In the genomic region with DNA sequence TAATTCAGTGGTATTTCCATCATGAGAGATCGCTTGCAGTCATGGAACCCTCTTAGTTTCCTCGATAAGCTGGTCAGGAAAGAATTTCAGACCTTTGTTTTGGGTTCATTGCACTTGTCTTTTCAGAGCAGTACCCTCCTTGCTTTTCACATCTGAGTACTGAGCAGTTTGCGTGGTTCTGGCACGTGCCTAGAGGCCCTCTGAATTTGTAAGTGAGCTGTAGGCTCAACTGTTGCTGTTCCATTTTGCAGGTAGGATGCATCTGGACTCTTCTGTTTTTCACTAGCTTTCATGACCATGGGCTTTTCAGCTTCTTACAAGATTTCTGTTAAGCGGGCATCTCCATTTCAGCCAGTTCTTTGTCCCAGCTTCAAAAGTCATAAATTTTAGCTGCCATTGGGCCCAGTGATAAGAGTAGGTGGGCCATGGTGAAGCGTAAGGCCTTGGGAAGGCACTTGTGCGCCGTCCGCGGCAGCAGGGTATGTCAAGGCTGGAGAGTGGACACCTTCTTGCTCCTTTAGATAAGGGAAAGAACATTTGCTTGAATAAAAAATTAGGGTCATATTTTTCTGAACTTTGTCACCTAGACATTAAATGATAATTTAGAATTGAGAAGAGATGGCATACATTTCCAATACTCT, we compare ENCODE assay signal across 1 cellular context.
TF ChIP-seq lines count a peak whose summit lies in the region.

No MANE protein-coding gene starts in this region.

TF ChIP-seq in GM23338, 12 proteins besides CTCF, POLR2A, EP300 and RAD21 (continued from another document):
- TF ChIP-seq, protein P1, sequence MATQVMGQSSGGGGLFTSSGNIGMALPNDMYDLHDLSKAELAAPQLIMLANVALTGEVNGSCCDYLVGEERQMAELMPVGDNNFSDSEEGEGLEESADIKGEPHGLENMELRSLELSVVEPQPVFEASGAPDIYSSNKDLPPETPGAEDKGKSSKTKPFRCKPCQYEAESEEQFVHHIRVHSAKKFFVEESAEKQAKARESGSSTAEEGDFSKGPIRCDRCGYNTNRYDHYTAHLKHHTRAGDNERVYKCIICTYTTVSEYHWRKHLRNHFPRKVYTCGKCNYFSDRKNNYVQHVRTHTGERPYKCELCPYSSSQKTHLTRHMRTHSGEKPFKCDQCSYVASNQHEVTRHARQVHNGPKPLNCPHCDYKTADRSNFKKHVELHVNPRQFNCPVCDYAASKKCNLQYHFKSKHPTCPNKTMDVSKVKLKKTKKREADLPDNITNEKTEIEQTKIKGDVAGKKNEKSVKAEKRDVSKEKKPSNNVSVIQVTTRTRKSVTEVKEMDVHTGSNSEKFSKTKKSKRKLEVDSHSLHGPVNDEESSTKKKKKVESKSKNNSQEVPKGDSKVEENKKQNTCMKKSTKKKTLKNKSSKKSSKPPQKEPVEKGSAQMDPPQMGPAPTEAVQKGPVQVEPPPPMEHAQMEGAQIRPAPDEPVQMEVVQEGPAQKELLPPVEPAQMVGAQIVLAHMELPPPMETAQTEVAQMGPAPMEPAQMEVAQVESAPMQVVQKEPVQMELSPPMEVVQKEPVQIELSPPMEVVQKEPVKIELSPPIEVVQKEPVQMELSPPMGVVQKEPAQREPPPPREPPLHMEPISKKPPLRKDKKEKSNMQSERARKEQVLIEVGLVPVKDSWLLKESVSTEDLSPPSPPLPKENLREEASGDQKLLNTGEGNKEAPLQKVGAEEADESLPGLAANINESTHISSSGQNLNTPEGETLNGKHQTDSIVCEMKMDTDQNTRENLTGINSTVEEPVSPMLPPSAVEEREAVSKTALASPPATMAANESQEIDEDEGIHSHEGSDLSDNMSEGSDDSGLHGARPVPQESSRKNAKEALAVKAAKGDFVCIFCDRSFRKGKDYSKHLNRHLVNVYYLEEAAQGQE (IDR thresholded peaks at IDR 0.05; ENCODE audit: unreplicated experiment): no peak
- TF ChIP-seq, protein P2, sequence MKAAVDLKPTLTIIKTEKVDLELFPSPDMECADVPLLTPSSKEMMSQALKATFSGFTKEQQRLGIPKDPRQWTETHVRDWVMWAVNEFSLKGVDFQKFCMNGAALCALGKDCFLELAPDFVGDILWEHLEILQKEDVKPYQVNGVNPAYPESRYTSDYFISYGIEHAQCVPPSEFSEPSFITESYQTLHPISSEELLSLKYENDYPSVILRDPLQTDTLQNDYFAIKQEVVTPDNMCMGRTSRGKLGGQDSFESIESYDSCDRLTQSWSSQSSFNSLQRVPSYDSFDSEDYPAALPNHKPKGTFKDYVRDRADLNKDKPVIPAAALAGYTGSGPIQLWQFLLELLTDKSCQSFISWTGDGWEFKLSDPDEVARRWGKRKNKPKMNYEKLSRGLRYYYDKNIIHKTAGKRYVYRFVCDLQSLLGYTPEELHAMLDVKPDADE (IDR thresholded peaks at IDR 0.05): no peak
- TF ChIP-seq ZNF114 (CRISPR knock-in tag; IDR thresholded peaks at IDR 0.05): no peak
- TF ChIP-seq, protein P3, sequence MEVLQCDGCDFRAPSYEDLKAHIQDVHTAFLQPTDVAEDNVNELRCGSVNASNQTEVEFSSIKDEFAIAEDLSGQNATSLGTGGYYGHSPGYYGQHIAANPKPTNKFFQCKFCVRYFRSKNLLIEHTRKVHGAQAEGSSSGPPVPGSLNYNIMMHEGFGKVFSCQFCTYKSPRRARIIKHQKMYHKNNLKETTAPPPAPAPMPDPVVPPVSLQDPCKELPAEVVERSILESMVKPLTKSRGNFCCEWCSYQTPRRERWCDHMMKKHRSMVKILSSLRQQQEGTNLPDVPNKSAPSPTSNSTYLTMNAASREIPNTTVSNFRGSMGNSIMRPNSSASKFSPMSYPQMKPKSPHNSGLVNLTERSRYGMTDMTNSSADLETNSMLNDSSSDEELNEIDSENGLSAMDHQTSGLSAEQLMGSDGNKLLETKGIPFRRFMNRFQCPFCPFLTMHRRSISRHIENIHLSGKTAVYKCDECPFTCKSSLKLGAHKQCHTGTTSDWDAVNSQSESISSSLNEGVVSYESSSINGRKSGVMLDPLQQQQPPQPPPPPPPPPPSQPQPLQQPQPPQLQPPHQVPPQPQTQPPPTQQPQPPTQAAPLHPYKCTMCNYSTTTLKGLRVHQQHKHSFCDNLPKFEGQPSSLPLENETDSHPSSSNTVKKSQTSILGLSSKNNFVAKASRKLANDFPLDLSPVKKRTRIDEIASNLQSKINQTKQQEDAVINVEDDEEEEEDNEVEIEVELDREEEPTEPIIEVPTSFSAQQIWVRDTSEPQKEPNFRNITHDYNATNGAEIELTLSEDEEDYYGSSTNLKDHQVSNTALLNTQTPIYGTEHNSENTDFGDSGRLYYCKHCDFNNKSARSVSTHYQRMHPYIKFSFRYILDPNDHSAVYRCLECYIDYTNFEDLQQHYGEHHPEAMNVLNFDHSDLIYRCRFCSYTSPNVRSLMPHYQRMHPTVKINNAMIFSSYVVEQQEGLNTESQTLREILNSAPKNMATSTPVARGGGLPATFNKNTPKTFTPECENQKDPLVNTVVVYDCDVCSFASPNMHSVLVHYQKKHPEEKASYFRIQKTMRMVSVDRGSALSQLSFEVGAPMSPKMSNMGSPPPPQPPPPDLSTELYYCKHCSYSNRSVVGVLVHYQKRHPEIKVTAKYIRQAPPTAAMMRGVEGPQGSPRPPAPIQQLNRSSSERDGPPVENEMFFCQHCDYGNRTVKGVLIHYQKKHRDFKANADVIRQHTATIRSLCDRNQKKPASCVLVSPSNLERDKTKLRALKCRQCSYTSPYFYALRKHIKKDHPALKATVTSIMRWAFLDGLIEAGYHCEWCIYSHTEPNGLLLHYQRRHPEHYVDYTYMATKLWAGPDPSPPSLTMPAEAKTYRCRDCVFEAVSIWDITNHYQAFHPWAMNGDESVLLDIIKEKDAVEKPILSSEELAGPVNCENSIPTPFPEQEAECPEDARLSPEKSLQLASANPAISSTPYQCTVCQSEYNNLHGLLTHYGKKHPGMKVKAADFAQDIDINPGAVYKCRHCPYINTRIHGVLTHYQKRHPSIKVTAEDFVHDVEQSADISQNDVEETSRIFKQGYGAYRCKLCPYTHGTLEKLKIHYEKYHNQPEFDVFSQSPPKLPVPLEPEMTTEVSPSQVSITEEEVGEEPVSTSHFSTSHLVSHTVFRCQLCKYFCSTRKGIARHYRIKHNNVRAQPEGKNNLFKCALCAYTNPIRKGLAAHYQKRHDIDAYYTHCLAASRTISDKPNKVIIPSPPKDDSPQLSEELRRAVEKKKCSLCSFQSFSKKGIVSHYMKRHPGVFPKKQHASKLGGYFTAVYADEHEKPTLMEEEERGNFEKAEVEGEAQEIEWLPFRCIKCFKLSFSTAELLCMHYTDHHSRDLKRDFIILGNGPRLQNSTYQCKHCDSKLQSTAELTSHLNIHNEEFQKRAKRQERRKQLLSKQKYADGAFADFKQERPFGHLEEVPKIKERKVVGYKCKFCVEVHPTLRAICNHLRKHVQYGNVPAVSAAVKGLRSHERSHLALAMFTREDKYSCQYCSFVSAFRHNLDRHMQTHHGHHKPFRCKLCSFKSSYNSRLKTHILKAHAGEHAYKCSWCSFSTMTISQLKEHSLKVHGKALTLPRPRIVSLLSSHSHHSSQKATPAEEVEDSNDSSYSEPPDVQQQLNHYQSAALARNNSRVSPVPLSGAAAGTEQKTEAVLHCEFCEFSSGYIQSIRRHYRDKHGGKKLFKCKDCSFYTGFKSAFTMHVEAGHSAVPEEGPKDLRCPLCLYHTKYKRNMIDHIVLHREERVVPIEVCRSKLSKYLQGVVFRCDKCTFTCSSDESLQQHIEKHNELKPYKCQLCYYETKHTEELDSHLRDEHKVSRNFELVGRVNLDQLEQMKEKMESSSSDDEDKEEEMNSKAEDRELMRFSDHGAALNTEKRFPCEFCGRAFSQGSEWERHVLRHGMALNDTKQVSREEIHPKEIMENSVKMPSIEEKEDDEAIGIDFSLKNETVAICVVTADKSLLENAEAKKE (CRISPR knock-in tag; IDR thresholded peaks at IDR 0.05): no peak
- no peak for TF ChIP-seq POLR2AphosphoS5 (IDR thresholded peaks at IDR 0.05; ENCODE audit: low read depth)
- no peak for TF ChIP-seq NANOG (IDR thresholded peaks at IDR 0.05; ENCODE audit: borderline replicate concordance)
- TF ChIP-seq CREB1 (CRISPR knock-in tag; IDR thresholded peaks at IDR 0.05; ENCODE audit: low read depth): no peak
